In genomic region chr22:23856721-23857605, GRCh38 we compare ENCODE assay signal across 8 cellular contexts. TPM values are rescaled to one million over a fixed set of nuclear protein-coding genes. Genes with fewer than 3 reads are reported as not detected.
DNase-seq lines count a peak whose midpoint lies in the region; ATAC-seq and TF ChIP-seq lines count a peak whose summit lies in the region.

No MANE protein-coding gene starts in this region.

- 1 to 5% (median 2%) methylated on average over 21 to 58 of the region's 58 CpGs for WGBS in adrenal gland, 4 donors
- WGBS in prostate gland = 3% methylated on average over 52 of the region's 58 CpGs

- peak overlapping the region; percentile 35 for H3K27ac ChIP-seq in A673 (ENCODE audit: low read depth, low read length, poor library complexity, severe bottlenecking)
- H3K27ac ChIP-seq in adrenal gland = peak overlapping the region in 4 of 5 donors; percentile 70 to 95 (median 92)
- H3K27ac ChIP-seq in right atrium auricular region = peak overlapping the region; percentile 92 to 96
- H3K27ac ChIP-seq in prostate gland = peak overlapping the region; percentile 87 to 89

- H3K27me3 ChIP-seq in A673 (replicated peaks; ENCODE audit: insufficient read depth, low read depth, low read length, poor library complexity) = no peaks in the 10 kb centered on the region
- no peaks in the 10 kb centered on the region for H3K27me3 ChIP-seq in adrenal gland
- no peaks in the 10 kb centered on the region for H3K27me3 ChIP-seq in right atrium auricular region
- H3K27me3 ChIP-seq in prostate gland (replicated peaks; ENCODE audit: insufficient read depth) = no peaks in the 10 kb centered on the region

- H3K9me3 ChIP-seq in A673 (ENCODE audit: low read depth, low read length, poor library complexity, severe bottlenecking) = no peaks in the 10 kb centered on the region
- H3K9me3 ChIP-seq in adrenal gland (replicated peaks in 1 of 3) = no peaks in the 10 kb centered on the region
- H3K9me3 ChIP-seq in right atrium auricular region = no peaks in the 10 kb centered on the region
- no peaks in the 10 kb centered on the region for H3K9me3 ChIP-seq in prostate gland

- H3K4me1 ChIP-seq in A673 (ENCODE audit: insufficient read depth, low read length, poor library complexity, severe bottlenecking) (peaks cover 7% of the 10 kb centered on the region), adrenal gland (replicated peaks in 1 of 2) (peaks cover 13 to 16% of the 10 kb centered on the region in 2 donors), right atrium auricular region (peaks cover 0 to 20% of the 10 kb centered on the region in 2 donors), prostate gland (replicated peaks) (no peaks in the 10 kb centered on the region)

- POLR2A ChIA-PET in A673 (lab: Charles Lee; ENCODE audit: low non-redundant PET) = no interaction called here

- H3K36me3 ChIP-seq in A673 (ENCODE audit: insufficient read depth, low read length, poor library complexity, severe bottlenecking) (no peaks in the 10 kb centered on the region), adrenal gland (replicated peaks in 1 of 2) (no peaks in the 10 kb centered on the region), right atrium auricular region (no peaks in the 10 kb centered on the region), prostate gland (no peaks in the 10 kb centered on the region)

- H3K4me3 ChIP-seq in A673 (ENCODE audit: low read depth, low read length, poor library complexity, severe bottlenecking) (peak overlapping the region; percentile 57), adrenal gland (peak overlapping the region in 2 of 4 donors; percentile 75 to 86), right atrium auricular region (peak overlapping the region; percentile 46 to 68), prostate gland (peak overlapping the region; percentile 45 to 51)

- CTCF ChIA-PET in A673 (lab: Charles Lee) = interaction anchor here (0.5 to 2.3 kb wide), 5 partner anchors 8 to 88 kb away, joined by 3 to 14 read pairs (median 5); no protein-coding TSS in a partner anchor

- intact Hi-C loops in A673 (cut with micrococcal nuclease; ENCODE audit: unreplicated experiment) = no loop called here
- intact Hi-C loops in adrenal gland (cut with DNase I) = no loop called here
- intact Hi-C loops in prostate gland (cut with DNase I) = loop anchor here (5.0 kb wide), 1 partner anchor 325 kb away; no protein-coding TSS in a partner anchor

- DNase-seq in A673 (ENCODE audit: low spot score) (peak; percentile 27), GM03348 (ENCODE audit: low spot score) (peak; percentile 64), NCI-H1092 treated with DMSO at 0.1 percent for 48 hours (lab: John Stamatoyannopoulos, UW) (peak; percentile 76), adrenal gland (peak in 6 of 7 donors; percentile 57 to 74 (median 68)), right atrium auricular region (ENCODE audit: low spot score) (no peak), prostate gland (ENCODE audit: low spot score) (peak; percentile 42), NCI-H2107 (lab: John Stamatoyannopoulos, UW) (no peak)

- ATAC-seq in HG02610 (IDR thresholded peaks at IDR 0.05; ENCODE audit: unreplicated experiment) = peak; percentile 34

- BruUV-seq in A673 (replicated peaks; lab: Mats Ljungman, UMichigan) = no TSS peak

- TF ChIP-seq CTCF in A673 (conservative IDR thresholded peaks at IDR 0.05; ENCODE audit: low read depth, low read length) (no peak), adrenal gland (IDR thresholded peaks at IDR 0.05) (peak in 4 of 6 experiments; percentile 19 to 36 (median 30)), right atrium auricular region (IDR thresholded peaks at IDR 0.05) (no peak), prostate gland (IDR thresholded peaks at IDR 0.05) (peak in 1 of 4 experiments; percentile 30)

- TF ChIP-seq POLR2A in adrenal gland (IDR thresholded peaks at IDR 0.05) (no peak), prostate gland (IDR thresholded peaks at IDR 0.05) (no peak)

RNA-seq across cellular contexts. Expression of gene SLC2A11, which starts 0.7 kb away (rescaled TPM):
- 4.9 and 6.2 TPM in 2 replicates for total RNA-seq in A673 (2021)
- 10 to 100 TPM; 12.8 to 30.0 (median 22.6) TPM for total RNA-seq in adrenal gland
- 10 to 100 TPM; 11.3 to 35.3 (median 18.6) TPM for polyA plus RNA-seq in adrenal gland
- total RNA-seq in right atrium auricular region = 10 to 100 TPM; 10.6 to 15.5 TPM
- 10 to 100 TPM; 15.1 to 27.0 TPM for total RNA-seq in prostate gland

RNA-seq across cellular contexts. Expression of gene DERL3, which starts 18.2 kb away (rescaled TPM):
- total RNA-seq in A673 (2021) (1.5 and 2.0 TPM in 2 replicates), adrenal gland (1 to 10 TPM in 5 of 8 donors, under 1 TPM in 2, not detected in 1; 0.36 to 3.7 (median 2.4) TPM), right atrium auricular region (10 to 100 TPM in 1 of 2 donors, 1 to 10 TPM in 1; 4.0 to 10.6 TPM), prostate gland (1 to 10 TPM in 1 of 2 donors, not detected in 1; 6.9 TPM)
- 1 to 10 TPM; 2.7 to 4.3 (median 3.8) TPM for polyA plus RNA-seq in adrenal gland

RNA-seq across cellular contexts. Expression of gene MIF, which starts 37.2 kb away (rescaled TPM):
- total RNA-seq in A673 (2021) (802 and 864 TPM in 2 replicates), adrenal gland (1,000 to 10,000 TPM in 1 of 8 donors, 100 to 1,000 TPM in 7; 377 to 1,126 (median 714) TPM), right atrium auricular region (100 to 1,000 TPM; 176 to 273 TPM), prostate gland (100 to 1,000 TPM; 501 to 587 TPM)
- polyA plus RNA-seq in adrenal gland = 1,000 to 10,000 TPM in 2 of 3 donors, 10 to 100 TPM in 1; 49.4 to 2,556 (median 2,290) TPM

Comparison
In these comparisons a context has a peak if more than half of its experiments do, and no peak if none do; other contexts are left out.
1. DNase-seq: peak in A673 (single experiment), GM03348 (single experiment), NCI-H1092 treated with DMSO at 0.1 percent for 48 hours (single experiment), adrenal gland (6 of 7) and prostate gland (single experiment); none in right atrium auricular region (single experiment) and NCI-H2107 (single experiment).
2. H3K27ac ChIP-seq: peak in every context shown above with its lines; median percentile 94 in right atrium auricular region; 92 in adrenal gland; 88 in prostate gland; 35 in A673.
3. CTCF ChIP-seq: peak in adrenal gland (4 of 6); none in A673 (single experiment) and right atrium auricular region (0 of 2).